ENCODE assay signal across 1 cellular context in the genomic region with DNA sequence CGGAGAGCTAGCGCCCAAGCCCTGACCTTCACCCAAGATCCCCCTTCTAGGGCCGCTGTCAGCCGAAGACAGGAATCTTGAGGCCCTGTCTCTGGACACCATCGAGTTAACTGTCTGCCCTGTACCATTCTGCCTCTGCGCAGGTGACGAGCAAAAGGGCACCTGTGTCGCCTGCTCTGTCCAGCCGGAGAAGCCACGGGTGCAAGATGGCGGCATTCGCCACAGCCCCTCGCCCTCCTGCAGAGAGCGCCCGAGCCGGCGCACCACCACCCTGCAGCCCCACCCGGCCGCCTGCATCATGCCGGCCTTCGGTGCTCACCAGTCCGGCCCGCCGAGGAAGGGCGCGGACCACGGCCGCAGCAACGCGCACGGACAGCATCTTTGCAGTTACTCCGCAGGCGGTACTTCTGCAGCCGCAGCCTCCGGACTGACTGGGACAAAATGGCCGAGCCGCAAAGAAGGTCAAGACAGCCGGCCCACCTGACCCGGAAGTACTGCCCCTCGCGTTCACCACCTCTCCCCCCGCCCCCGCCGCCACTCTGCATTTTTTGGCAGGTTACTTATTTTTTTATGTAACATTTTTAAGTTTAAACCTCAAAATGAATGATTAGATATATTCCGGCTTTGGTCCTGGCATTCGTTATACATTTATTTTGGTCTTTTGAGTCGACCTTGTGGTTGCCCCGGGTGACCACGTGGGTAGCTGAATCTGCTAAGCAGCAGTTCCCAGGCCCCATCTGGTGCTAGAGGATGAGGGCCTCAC.
TF ChIP-seq lines count a peak whose summit lies in the region.

TSS of gene ATP5F1A (minus strand) at position 444 of the 763 bp plus-strand sequence. CDS start at position 379, 65 bp downstream.

TF ChIP-seq in HCT116, 20 proteins besides CTCF, POLR2A, EP300 and RAD21 (continued from another document):
- TF ChIP-seq ZBTB33 (IDR thresholded peaks at IDR 0.05; ENCODE audit: extremely low read depth, insufficient replicate concordance, low read length) (no peak), EGR1 (IDR thresholded peaks at IDR 0.05; ENCODE audit: low read depth) (peak; percentile 82), CBX3 (IDR thresholded peaks at IDR 0.05; ENCODE audit: low read depth) (0 out of 2 replicates have a peak, but pooled peaks have one; percentile 29), POLR2AphosphoS5 (IDR thresholded peaks at IDR 0.05; ENCODE audit: low read depth, low read length) (peak; percentile 91), JUND (IDR thresholded peaks at IDR 0.05) (no peak), ATF3 (IDR thresholded peaks at IDR 0.05) (no peak)
